In genomic region chr19:28831464-28831863, GRCh38 we compare ENCODE assay signal across 22 cellular contexts.
A peak's percentile ranks its signal among the peaks of the same experiment; 100 is the strongest.
DNase-seq lines count a peak whose midpoint lies in the region; ATAC-seq and TF ChIP-seq lines count a peak whose summit lies in the region.
"Had no signal": no experiment of that assay in that cellular context is flagged by ENCODE, and none has a peak within 500 bp of the region (broad histone marks: within the 10 kb centered on the region; RNA-seq: fewer than 3 reads in every experiment).

No MANE protein-coding gene starts in this region.

- no peak overlapping the region for H3K27ac Mint-ChIP-seq in endodermal cell
- no peak overlapping the region for H3K27ac Mint-ChIP-seq in immature natural killer cell
- H3K27ac Mint-ChIP-seq: CD4-positive, alpha-beta T cell had no signal

- H3K4me1 ChIP-seq in endodermal cell (ENCODE audit: control insufficient read depth, insufficient read depth, low read length) = no peaks in the 10 kb centered on the region
- no peaks in the 10 kb centered on the region for H3K4me1 ChIP-seq in left ventricle myocardium inferior
- H3K4me1 ChIP-seq: A549, HAP-1 had no signal

- intact Hi-C loops in left ventricle myocardium inferior (cut with micrococcal nuclease) = no loop called here

- H3K27me3 ChIP-seq in endodermal cell (ENCODE audit: control insufficient read depth, insufficient read depth, low read length, poor library complexity, severe bottlenecking) (no peaks in the 10 kb centered on the region), left ventricle myocardium inferior (ENCODE audit: low read depth) (peaks cover 16% of the 10 kb centered on the region)

- no peaks in the 10 kb centered on the region for H3K36me3 Mint-ChIP-seq in endodermal cell (ENCODE audit: low read depth)
- no peaks in the 10 kb centered on the region for H3K36me3 Mint-ChIP-seq in immature natural killer cell
- H3K36me3 Mint-ChIP-seq: IgD-negative memory B cell had no signal

- no peaks in the 10 kb centered on the region for H3K36me3 ChIP-seq in endodermal cell (ENCODE audit: control insufficient read depth, insufficient read depth, low read length)
- H3K36me3 ChIP-seq in left ventricle myocardium inferior = no peaks in the 10 kb centered on the region
- H3K36me3 ChIP-seq: HAP-1 had no signal

- H3K4me1 Mint-ChIP-seq in endodermal cell = no peaks in the 10 kb centered on the region
- no peaks in the 10 kb centered on the region for H3K4me1 Mint-ChIP-seq in immature natural killer cell
- H3K4me1 Mint-ChIP-seq: IgD-negative memory B cell had no signal

- no peak overlapping the region for H3K4me3 ChIP-seq in endodermal cell (ENCODE audit: low read length)
- no peak overlapping the region for H3K4me3 ChIP-seq in left ventricle myocardium inferior
- H3K4me3 ChIP-seq: A549, GM23248, HAP-1 had no signal

- H3K9me3 ChIP-seq in endodermal cell (ENCODE audit: control insufficient read depth, low read length) (no peaks in the 10 kb centered on the region), left ventricle myocardium inferior (replicated peaks) (no peaks in the 10 kb centered on the region)
- H3K9me3 ChIP-seq: A549, HAP-1 had no signal

- no peak overlapping the region for H3K9ac ChIP-seq in endodermal cell (ENCODE audit: extremely low read depth, low read length, poor library complexity, severe bottlenecking)
- H3K9ac ChIP-seq: GM23248 had no signal

- no peak for ATAC-seq in HG03442 (IDR thresholded peaks at IDR 0.05; ENCODE audit: unreplicated experiment)
- ATAC-seq: A549, HepG2 had no signal

- H3K27ac ChIP-seq in endodermal cell (ENCODE audit: low read depth, low read length) (no peak overlapping the region), left ventricle myocardium inferior (replicated peaks) (no peak overlapping the region)
- H3K27ac ChIP-seq: 22Rv1, A549, C4-2B, GM23248 had no signal

- H3K9me3 Mint-ChIP-seq in endodermal cell = no peaks in the 10 kb centered on the region
- no peaks in the 10 kb centered on the region for H3K9me3 Mint-ChIP-seq in immature natural killer cell
- H3K9me3 Mint-ChIP-seq: CD4-positive, alpha-beta T cell had no signal

- TF ChIP-seq CTCF in endodermal cell (conservative IDR thresholded peaks at IDR 0.05) = no peak
- TF ChIP-seq CTCF in left ventricle myocardium inferior (IDR thresholded peaks at IDR 0.05; ENCODE audit: borderline replicate concordance) = no peak

- H3K4me3 Mint-ChIP-seq in endodermal cell = no peak overlapping the region
- no peak overlapping the region for H3K4me3 Mint-ChIP-seq in immature natural killer cell
- H3K4me3 Mint-ChIP-seq: CD4-positive, alpha-beta T cell; IgD-negative memory B cell had no signal

- 91% methylated on average over 5 of the region's 5 CpGs; no CpG with 5 or more reads in 1 of the 2 experiments for WGBS in endodermal cell (ENCODE audit: insufficient coverage in 1 of 2, insufficient read length in 1 of 2), 2 experiments

- DNase-seq in ELF-1 (ENCODE audit: low read depth, low spot score) (peak; percentile 76), NCI-H526 (lab: John Stamatoyannopoulos, UW) (peak; percentile 76 to 84), endodermal cell (peak; percentile 62), iPS-NIHi11 (ENCODE audit: low spot score) (peak; percentile 65), left ventricle myocardium inferior (no peak), immature natural killer cell (no peak)
- no peak for DNase-seq in activated CD4-positive, CD25-positive, alpha-beta regulatory T cell (lab: John Stamatoyannopoulos, UW)
- DNase-seq: AML-193; CD4-positive, alpha-beta T cell; DMS 273 treated with DMSO at 0.1 percent for 48 hours; DMS53; DND-41; EL; GM23248; KBM-7 had no signal

- H3K27me3 Mint-ChIP-seq in endodermal cell (ENCODE audit: insufficient read depth) = no peaks in the 10 kb centered on the region
- peaks cover 2 to 6% (median 4%) of the 10 kb centered on the region in 3 donors for H3K27me3 Mint-ChIP-seq in immature natural killer cell (ENCODE audit: low read depth in 3 of 3)
- H3K27me3 Mint-ChIP-seq: CD4-positive, alpha-beta T cell; IgD-negative memory B cell had no signal

Comparison
In these comparisons a context has a peak if more than half of its experiments do, and no peak if none do; other contexts are left out.
1. DNase-seq: peak in ELF-1 (single experiment), NCI-H526 (2 of 2), endodermal cell (single experiment) and iPS-NIHi11 (single experiment); none in left ventricle myocardium inferior (single experiment), activated CD4-positive, CD25-positive, alpha-beta regulatory T cell (0 of 4) and immature natural killer cell (0 of 3).